ENCODE assay signal across 8 cellular contexts in genomic region chr11:118689852-118690552, GRCh38. TPM values are rescaled to one million over a fixed set of nuclear protein-coding genes. Genes with fewer than 3 reads are reported as not detected.
DNase-seq lines count a peak whose midpoint lies in the region; ATAC-seq and TF ChIP-seq lines count a peak whose summit lies in the region.

No MANE protein-coding gene starts in this region.

- TF ChIP-seq CTCF in A673 (conservative IDR thresholded peaks at IDR 0.05; ENCODE audit: low read depth, low read length) (peak; percentile 96), kidney epithelial cell (IDR thresholded peaks at IDR 0.05; ENCODE audit: insufficient read depth, low read length, poor library complexity, severe bottlenecking) (peak; percentile 97)

- no peaks in the 10 kb centered on the region for H3K27me3 ChIP-seq in A673 (replicated peaks; ENCODE audit: insufficient read depth, low read depth, low read length, poor library complexity)
- no peaks in the 10 kb centered on the region for H3K27me3 ChIP-seq in kidney epithelial cell (ENCODE audit: control insufficient read depth, insufficient read depth, low read length)

- CTCF ChIA-PET in A673 (lab: Charles Lee), result interaction anchor here (0.6 to 1.0 kb wide), 5 partner anchors 55 to 267 kb away, joined by 3 to 5 read pairs (median 4); no protein-coding TSS in a partner anchor

- H3K36me3 ChIP-seq in A673 (ENCODE audit: insufficient read depth, low read length, poor library complexity, severe bottlenecking), result no peaks in the 10 kb centered on the region
- H3K36me3 ChIP-seq in kidney epithelial cell (ENCODE audit: control insufficient read depth, insufficient read depth, low read length), result no peaks in the 10 kb centered on the region

- H3K4me3 ChIP-seq in A673 (ENCODE audit: low read depth, low read length, poor library complexity, severe bottlenecking) (peak overlapping the region; percentile 41), kidney epithelial cell (ENCODE audit: low read depth, low read length) (peak overlapping the region; percentile 13)

- peak overlapping the region; percentile 69 for H3K27ac ChIP-seq in A673 (ENCODE audit: low read depth, low read length, poor library complexity, severe bottlenecking)

- no TSS peak for BruUV-seq in A673 (replicated peaks; lab: Mats Ljungman, UMichigan)

- intact Hi-C loops in A673 (cut with micrococcal nuclease; ENCODE audit: unreplicated experiment), result loop anchor here (2.0 kb wide), 1 partner anchor 267 kb away; the partner anchor contains the start of gene UPK2

- no peaks in the 10 kb centered on the region for H3K9me3 ChIP-seq in A673 (ENCODE audit: low read depth, low read length, poor library complexity, severe bottlenecking)

- DNase-seq in A673 (ENCODE audit: low spot score) (peak; percentile 96), NCI-H226 (peak; percentile 85), cerebellar nuclear complex (lab: John Stamatoyannopoulos, UW) (peak; percentile 55 to 78), kidney epithelial cell (ENCODE audit: low read depth) (peak; percentile 72)
- DNase-seq in activated CD4-positive, CD25-positive, alpha-beta regulatory T cell treated with anti-CD3 and anti-CD28 coated beads, Interleukin-2, amount 50 U/mL, for 72 hours, result peak; percentile 86
- peak; percentile 76 to 85 (median 80) for DNase-seq in stimulated activated CD4-positive, alpha-beta T cell treated with anti-CD3 and anti-CD28 coated beads, Interleukin-12 subunit alpha, Interleukin-12 subunit beta, amount 100 ng/mL, for 48 hours (ENCODE audit: low read depth in 2 of 3, low spot score in 1 of 3)

- H3K4me1 ChIP-seq in A673 (ENCODE audit: insufficient read depth, low read length, poor library complexity, severe bottlenecking), result peaks cover 4% of the 10 kb centered on the region

- peak; percentile 71 for ATAC-seq in GM18867 (IDR thresholded peaks at IDR 0.05; ENCODE audit: unreplicated experiment)
- ATAC-seq in HG03175 (IDR thresholded peaks at IDR 0.05; ENCODE audit: unreplicated experiment), result peak; percentile 81

- POLR2A ChIA-PET in A673 (lab: Charles Lee; ENCODE audit: low non-redundant PET), result interaction anchor here (0.6 kb wide), 1 partner anchor 84 kb away, joined by 6 read pairs; no protein-coding TSS in a partner anchor

RNA-seq across cellular contexts. Expression of gene TREH, which starts 10.6 kb away (rescaled TPM):
- total RNA-seq in A673 (2021), result not detected in 2 replicates
- not detected in 2 replicates for total RNA-seq in kidney epithelial cell

Comparison
In these comparisons a context has a peak if more than half of its experiments do, and no peak if none do; other contexts are left out.
1. Peak in every context shown above with its lines: DNase-seq, ATAC-seq, H3K4me3 ChIP-seq and H3K27ac ChIP-seq.